ENCODE assay signal across 8 cellular contexts in the genomic region with DNA sequence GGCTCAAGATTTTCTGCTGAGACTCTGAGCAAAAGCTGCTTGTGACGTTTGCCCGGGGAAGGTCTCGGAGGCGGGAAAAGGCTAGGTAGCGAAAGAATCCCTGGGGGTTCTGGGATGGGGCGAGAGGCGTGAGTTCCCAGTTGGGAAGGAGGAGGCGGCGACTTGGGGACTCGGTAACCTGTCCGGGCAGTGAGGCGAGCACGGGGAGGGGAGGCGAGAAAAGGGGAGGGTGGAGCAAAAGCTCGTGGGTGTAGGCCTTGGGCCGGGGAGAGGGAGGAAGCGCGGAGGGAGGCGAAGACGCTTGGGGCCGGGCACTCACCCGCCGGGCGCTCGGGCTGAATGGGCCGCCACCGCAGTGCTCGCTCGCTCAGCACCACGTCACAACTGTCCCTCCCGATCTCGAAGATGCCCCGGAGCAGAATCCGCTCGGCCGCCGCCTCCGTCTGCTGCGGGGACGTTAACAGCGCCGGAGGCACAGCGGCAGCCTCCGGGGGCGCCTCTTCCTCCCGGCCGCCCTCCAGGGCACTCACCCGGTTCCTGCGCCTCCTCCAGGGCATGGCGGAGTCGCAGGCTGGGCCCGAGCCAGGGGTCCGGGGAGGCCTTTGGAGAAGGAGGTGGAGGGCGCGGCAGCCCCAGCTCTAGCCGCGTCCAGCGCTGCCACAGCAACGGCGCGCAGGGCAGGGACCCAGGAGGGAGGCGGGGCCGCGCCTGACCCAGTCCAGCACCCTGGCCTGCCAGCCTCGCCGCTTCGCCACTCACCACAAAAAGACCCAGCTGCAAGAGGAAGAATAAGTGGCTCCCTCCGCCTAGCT. TPM values are rescaled to one million over a fixed set of nuclear protein-coding genes. Genes with fewer than 3 reads are reported as not detected.
A peak's percentile ranks its signal among the peaks of the same experiment; 100 is the strongest.
DNase-seq lines count a peak whose midpoint lies in the region; ATAC-seq and TF ChIP-seq lines count a peak whose summit lies in the region.

A gene with protein sequence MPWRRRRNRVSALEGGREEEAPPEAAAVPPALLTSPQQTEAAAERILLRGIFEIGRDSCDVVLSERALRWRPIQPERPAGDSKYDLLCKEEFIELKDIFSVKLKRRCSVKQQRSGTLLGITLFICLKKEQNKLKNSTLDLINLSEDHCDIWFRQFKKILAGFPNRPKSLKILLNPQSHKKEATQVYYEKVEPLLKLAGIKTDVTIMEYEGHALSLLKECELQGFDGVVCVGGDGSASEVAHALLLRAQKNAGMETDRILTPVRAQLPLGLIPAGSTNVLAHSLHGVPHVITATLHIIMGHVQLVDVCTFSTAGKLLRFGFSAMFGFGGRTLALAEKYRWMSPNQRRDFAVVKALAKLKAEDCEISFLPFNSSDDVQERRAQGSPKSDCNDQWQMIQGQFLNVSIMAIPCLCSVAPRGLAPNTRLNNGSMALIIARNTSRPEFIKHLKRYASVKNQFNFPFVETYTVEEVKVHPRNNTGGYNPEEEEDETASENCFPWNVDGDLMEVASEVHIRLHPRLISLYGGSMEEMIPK (minus strand): TSS at position 656 of the 812 bp plus-strand sequence. CDS start 99 bp downstream, at position 557.

- H3K4me1 ChIP-seq in effector memory CD4-positive, alpha-beta T cell (ENCODE audit: control insufficient read depth, insufficient read depth, low read length, poor library complexity, severe bottlenecking) = no peaks in the 10 kb centered on the region
- no peaks in the 10 kb centered on the region for H3K4me1 ChIP-seq in mesodermal cell (ENCODE audit: control insufficient read depth, insufficient read depth, low read length, poor library complexity, severe bottlenecking)
- H3K4me1 ChIP-seq in upper lobe of right lung = peaks cover 18% of the 10 kb centered on the region

- peak; percentile 9 for TF ChIP-seq CTCF in upper lobe of right lung (IDR thresholded peaks at IDR 0.05)

- DNase-seq in Daoy (ENCODE audit: low read depth) (peak; percentile 59), upper lobe of right lung (peak; percentile 85), NCI-H1105 treated with DMSO at 0.1 percent for 48 hours (lab: John Stamatoyannopoulos, UW) (no peak)
- no peak for DNase-seq in effector memory CD4-positive, alpha-beta T cell

- 0% methylated on average over 33 to 62 of the region's 68 CpGs for WGBS in mesodermal cell (ENCODE audit: insufficient coverage in 2 of 2), 2 experiments

- peaks cover 3% of the 10 kb centered on the region for H3K27me3 ChIP-seq in effector memory CD4-positive, alpha-beta T cell (replicated peaks; ENCODE audit: control insufficient read depth, insufficient read depth, low read length, poor library complexity, severe bottlenecking)
- H3K27me3 ChIP-seq in upper lobe of right lung = peaks cover 31% of the 10 kb centered on the region

- intact Hi-C loops in upper lobe of right lung (cut with DNase I) = no loop called here

- ATAC-seq in GM19397 (IDR thresholded peaks at IDR 0.05; ENCODE audit: unreplicated experiment) = peak; percentile 92
- ATAC-seq in HG03354 (IDR thresholded peaks at IDR 0.05; ENCODE audit: poor library complexity, severe bottlenecking, unreplicated experiment) = peak; percentile 94
- ATAC-seq in SK-N-SH treated with all-trans-retinoic acid at 6 μM for 48 hours = peak; percentile 91
- peak; percentile 94 for ATAC-seq in upper lobe of right lung

- no peaks in the 10 kb centered on the region for H3K9me3 ChIP-seq in effector memory CD4-positive, alpha-beta T cell (ENCODE audit: control insufficient read depth, low read length)
- H3K9me3 ChIP-seq in mesodermal cell (ENCODE audit: control insufficient read depth, low read length) (no peaks in the 10 kb centered on the region), upper lobe of right lung (no peaks in the 10 kb centered on the region)

- no peaks in the 10 kb centered on the region for H3K36me3 ChIP-seq in effector memory CD4-positive, alpha-beta T cell (ENCODE audit: control insufficient read depth, insufficient read depth, low read length)
- H3K36me3 ChIP-seq in mesodermal cell (ENCODE audit: control insufficient read depth, insufficient read depth, low read length) = no peaks in the 10 kb centered on the region
- no peaks in the 10 kb centered on the region for H3K36me3 ChIP-seq in upper lobe of right lung

- H3K4me3 ChIP-seq in effector memory CD4-positive, alpha-beta T cell (ENCODE audit: insufficient read depth, low read depth, low read length, poor library complexity, severe bottlenecking) = peak within 1 kb of the TSS; percentile 33
- H3K4me3 ChIP-seq in mesodermal cell (ENCODE audit: extremely low read depth, insufficient read depth, low read length, poor library complexity, severe bottlenecking) (peak within 1 kb of the TSS; percentile 42), upper lobe of right lung (peak within 1 kb of the TSS; percentile 55)

- no peak within 1 kb of the TSS for H3K27ac ChIP-seq in effector memory CD4-positive, alpha-beta T cell (ENCODE audit: insufficient read depth, low read length, poor library complexity, severe bottlenecking)
- H3K27ac ChIP-seq in mesodermal cell (ENCODE audit: low read depth, low read length, severe bottlenecking) = no peak within 1 kb of the TSS
- no peak within 1 kb of the TSS for H3K27ac ChIP-seq in upper lobe of right lung

TF ChIP-seq in SK-N-SH treated with all-trans-retinoic acid at 6 μM for 48 hours, 23 proteins besides CTCF, POLR2A, EP300 and RAD21:
- TF ChIP-seq SNAI2 (CRISPR knock-in tag; IDR thresholded peaks at IDR 0.05) = no peak
- TF ChIP-seq, protein P1, sequence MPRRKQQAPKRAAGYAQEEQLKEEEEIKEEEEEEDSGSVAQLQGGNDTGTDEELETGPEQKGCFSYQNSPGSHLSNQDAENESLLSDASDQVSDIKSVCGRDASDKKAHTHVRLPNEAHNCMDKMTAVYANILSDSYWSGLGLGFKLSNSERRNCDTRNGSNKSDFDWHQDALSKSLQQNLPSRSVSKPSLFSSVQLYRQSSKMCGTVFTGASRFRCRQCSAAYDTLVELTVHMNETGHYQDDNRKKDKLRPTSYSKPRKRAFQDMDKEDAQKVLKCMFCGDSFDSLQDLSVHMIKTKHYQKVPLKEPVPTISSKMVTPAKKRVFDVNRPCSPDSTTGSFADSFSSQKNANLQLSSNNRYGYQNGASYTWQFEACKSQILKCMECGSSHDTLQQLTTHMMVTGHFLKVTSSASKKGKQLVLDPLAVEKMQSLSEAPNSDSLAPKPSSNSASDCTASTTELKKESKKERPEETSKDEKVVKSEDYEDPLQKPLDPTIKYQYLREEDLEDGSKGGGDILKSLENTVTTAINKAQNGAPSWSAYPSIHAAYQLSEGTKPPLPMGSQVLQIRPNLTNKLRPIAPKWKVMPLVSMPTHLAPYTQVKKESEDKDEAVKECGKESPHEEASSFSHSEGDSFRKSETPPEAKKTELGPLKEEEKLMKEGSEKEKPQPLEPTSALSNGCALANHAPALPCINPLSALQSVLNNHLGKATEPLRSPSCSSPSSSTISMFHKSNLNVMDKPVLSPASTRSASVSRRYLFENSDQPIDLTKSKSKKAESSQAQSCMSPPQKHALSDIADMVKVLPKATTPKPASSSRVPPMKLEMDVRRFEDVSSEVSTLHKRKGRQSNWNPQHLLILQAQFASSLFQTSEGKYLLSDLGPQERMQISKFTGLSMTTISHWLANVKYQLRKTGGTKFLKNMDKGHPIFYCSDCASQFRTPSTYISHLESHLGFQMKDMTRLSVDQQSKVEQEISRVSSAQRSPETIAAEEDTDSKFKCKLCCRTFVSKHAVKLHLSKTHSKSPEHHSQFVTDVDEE (CRISPR knock-in tag; IDR thresholded peaks at IDR 0.05) = no peak
- TF ChIP-seq, protein P2, sequence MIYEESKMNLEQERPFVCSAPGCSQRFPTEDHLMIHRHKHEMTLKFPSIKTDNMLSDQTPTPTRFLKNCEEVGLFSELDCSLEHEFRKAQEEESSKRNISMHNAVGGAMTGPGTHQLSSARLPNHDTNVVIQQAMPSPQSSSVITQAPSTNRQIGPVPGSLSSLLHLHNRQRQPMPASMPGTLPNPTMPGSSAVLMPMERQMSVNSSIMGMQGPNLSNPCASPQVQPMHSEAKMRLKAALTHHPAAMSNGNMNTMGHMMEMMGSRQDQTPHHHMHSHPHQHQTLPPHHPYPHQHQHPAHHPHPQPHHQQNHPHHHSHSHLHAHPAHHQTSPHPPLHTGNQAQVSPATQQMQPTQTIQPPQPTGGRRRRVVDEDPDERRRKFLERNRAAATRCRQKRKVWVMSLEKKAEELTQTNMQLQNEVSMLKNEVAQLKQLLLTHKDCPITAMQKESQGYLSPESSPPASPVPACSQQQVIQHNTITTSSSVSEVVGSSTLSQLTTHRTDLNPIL (CRISPR knock-in tag; IDR thresholded peaks at IDR 0.05; ENCODE audit: low read depth) = no peak
- no peak for TF ChIP-seq ZNF70 (CRISPR knock-in tag; IDR thresholded peaks at IDR 0.05)
- no peak for TF ChIP-seq BACH2 (CRISPR knock-in tag; IDR thresholded peaks at IDR 0.05; ENCODE audit: borderline replicate concordance)

RNA-seq across cellular contexts. Expression of the gene that starts here (rescaled TPM):
- total RNA-seq in Daoy (2014; rRNA removed; shearing (Covaris generic)) = 0.29 TPM in 1 of 2 replicates, not detected in the other
- polyA plus RNA-seq in mesodermal cell (2013, experiment 1 of 2) = not detected
- polyA plus RNA-seq in mesodermal cell (2013, experiment 2 of 2) = not detected
- total RNA-seq in upper lobe of right lung = 0.29 TPM

Comparison
In these comparisons a context has a peak if more than half of its experiments do, and no peak if none do; other contexts are left out.
1. Peak in DNase-seq in Daoy; RNA of the gene not detected or under 1 TPM.
2. Peak in DNase-seq, ATAC-seq and H3K4me3 ChIP-seq in upper lobe of right lung; RNA of the gene not detected or under 1 TPM.